ENCODE assay signal across 8 cellular contexts in the genomic region with DNA sequence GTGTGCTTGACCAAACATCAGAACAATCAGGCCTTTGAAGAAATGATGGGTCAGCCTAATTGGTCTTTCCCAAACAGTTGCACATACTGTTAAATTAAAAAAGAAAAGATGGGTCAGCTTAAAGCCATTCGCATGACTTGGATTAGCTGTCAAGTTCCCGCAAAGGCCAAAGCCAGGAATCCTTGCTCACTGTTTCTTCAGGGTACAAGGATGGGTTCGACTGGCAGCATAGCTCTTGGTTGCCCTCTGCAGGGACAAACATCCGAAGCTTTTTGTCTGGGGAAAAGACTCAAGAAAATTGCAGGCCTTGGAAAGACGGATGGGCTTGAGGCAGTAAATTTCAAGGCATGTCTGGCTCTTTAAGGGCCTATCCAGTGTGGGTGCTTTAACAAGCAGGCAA.
DNase-seq lines count a peak whose midpoint lies in the region; ATAC-seq, FAIRE-seq and TF ChIP-seq lines count a peak whose summit lies in the region.

No MANE protein-coding gene starts in this region.

- ATAC-seq in GM21723 (IDR thresholded peaks at IDR 0.05; ENCODE audit: unreplicated experiment): no peak

- H3K14ac ChIP-seq in mesenchymal stem cell (ENCODE audit: low read length in 2 of 2): no peak overlapping the region

- H2BK5ac ChIP-seq in mesenchymal stem cell (ENCODE audit: low read depth, low read length, poor library complexity, severe bottlenecking): no peak overlapping the region

- no peak overlapping the region for H3K18ac ChIP-seq in mesenchymal stem cell (ENCODE audit: low read depth in 1 of 2, low read length in 2 of 2)

- DNase-seq in D341Med (ENCODE audit: low spot score): peak; percentile 58
- DNase-seq in chondrocyte (ENCODE audit: low spot score): no peak
- peak; percentile 34 for DNase-seq in mesenchymal stem cell
- DNase-seq in NCI-H345 (lab: John Stamatoyannopoulos, UW): no peak
- no peak for DNase-seq in DMS79 treated with DMSO at 0.1 percent for 48 hours (lab: John Stamatoyannopoulos, UW)
- DNase-seq in HTR-8/SVneo (ENCODE audit: insufficient read length, low spot score): no peak

- no peak overlapping the region for H2BK12ac ChIP-seq in mesenchymal stem cell (ENCODE audit: low read length in 2 of 2)

- no peaks in the 10 kb centered on the region for H3K9me3 ChIP-seq in mesenchymal stem cell (ENCODE audit: control insufficient read depth, low read length)

- TF ChIP-seq CTCF in LNCAP (IDR thresholded peaks at IDR 0.05): peak; percentile 54
- peak; percentile 74 for TF ChIP-seq CTCF in chondrocyte (IDR thresholded peaks at IDR 0.05)

- no peak overlapping the region for H3K4me3 Mint-ChIP-seq in chondrocyte (ENCODE audit: unreplicated experiment)

- H3K4me3 ChIP-seq in mesenchymal stem cell (ENCODE audit: insufficient read depth in 1 of 2, low read depth in 1 of 2, low read length in 2 of 2): no peak overlapping the region

- no peak overlapping the region for H3K4me2 ChIP-seq in mesenchymal stem cell (ENCODE audit: low read length, poor library complexity, severe bottlenecking)

- H3K4me1 ChIP-seq in mesenchymal stem cell (ENCODE audit: control insufficient read depth, insufficient read depth, low read depth, low read length): no peaks in the 10 kb centered on the region

- H3K4me1 Mint-ChIP-seq in chondrocyte (ENCODE audit: low read depth): peaks cover 8% of the 10 kb centered on the region

- H3K27me3 Mint-ChIP-seq in chondrocyte (ENCODE audit: low read depth): no peaks in the 10 kb centered on the region

- WGBS in mesenchymal stem cell: 29% methylated on average over 5 of the region's 5 CpGs

- H3K27me3 ChIP-seq in mesenchymal stem cell (ENCODE audit: control insufficient read depth in 1 of 2, insufficient read depth in 1 of 2, low read length in 2 of 2): no peaks in the 10 kb centered on the region

- H2AFZ ChIP-seq in mesenchymal stem cell (ENCODE audit: low read depth, low read length): no peak overlapping the region

- H3K27ac ChIP-seq in mesenchymal stem cell (ENCODE audit: low read length, poor library complexity, severe bottlenecking): no peak overlapping the region

- no peak overlapping the region for H3K27ac Mint-ChIP-seq in chondrocyte (ENCODE audit: unreplicated experiment)

- no peak overlapping the region for H2BK15ac ChIP-seq in mesenchymal stem cell (ENCODE audit: low read depth, poor library complexity, severe bottlenecking)

- H4K91ac ChIP-seq in mesenchymal stem cell (ENCODE audit: low read length): no peak overlapping the region

- no peaks in the 10 kb centered on the region for H3K36me3 ChIP-seq in mesenchymal stem cell (ENCODE audit: control insufficient read depth in 1 of 2, insufficient read depth in 2 of 2, low read depth in 1 of 2, low read length in 2 of 2)

- peaks cover 4% of the 10 kb centered on the region for H3K9me3 Mint-ChIP-seq in chondrocyte (ENCODE audit: low read depth)

- no peaks in the 10 kb centered on the region for H3K79me1 ChIP-seq in mesenchymal stem cell (replicated peaks; ENCODE audit: low read length, poor library complexity, severe bottlenecking)

- peak overlapping the region; percentile 2 for H2AK5ac ChIP-seq in mesenchymal stem cell (ENCODE audit: low read length, severe bottlenecking)

- no peaks in the 10 kb centered on the region for H3K36me3 Mint-ChIP-seq in chondrocyte (ENCODE audit: low read depth)

- no peak overlapping the region for H3K23ac ChIP-seq in mesenchymal stem cell (ENCODE audit: low read length in 2 of 2)

- no peak overlapping the region for H3K4ac ChIP-seq in mesenchymal stem cell (ENCODE audit: low read depth in 1 of 2, low read length in 2 of 2)

- H2BK120ac ChIP-seq in mesenchymal stem cell (ENCODE audit: low read depth, low read length): no peak overlapping the region

- H3K9ac ChIP-seq in mesenchymal stem cell (ENCODE audit: low read length): no peak overlapping the region

- H4K8ac ChIP-seq in mesenchymal stem cell (ENCODE audit: low read length): no peak overlapping the region

- no peak for FAIRE-seq in HTR-8/SVneo (lab: Jason Lieb, UNC)

Comparison
In these comparisons a context has a peak if more than half of its experiments do, and no peak if none do; other contexts are left out.
1. DNase-seq: peak in D341Med (single experiment) and mesenchymal stem cell (single experiment); none in chondrocyte (single experiment), NCI-H345 (single experiment), DMS79 treated with DMSO at 0.1 percent for 48 hours (single experiment) and HTR-8/SVneo (single experiment).